In the genomic region with DNA sequence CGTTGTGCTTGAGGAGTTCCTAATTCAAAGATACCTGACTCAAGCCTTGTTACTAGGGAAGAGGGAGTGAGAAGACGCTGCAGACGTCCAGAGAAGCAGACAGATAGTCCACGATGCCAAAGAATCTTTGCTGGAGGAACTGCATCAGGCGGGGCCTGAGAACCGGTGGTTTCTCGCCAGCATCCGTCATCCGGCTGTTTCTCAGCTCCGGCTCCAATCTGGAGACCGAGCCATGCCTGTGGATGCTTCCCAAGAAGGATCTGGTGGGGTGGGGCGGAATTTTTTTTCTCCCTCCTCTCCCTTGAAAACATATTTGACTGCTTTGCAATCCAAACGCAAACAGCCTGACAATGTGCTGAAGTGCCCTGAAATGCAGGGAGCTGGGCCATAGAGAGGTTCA, we compare ENCODE assay signal across 22 cellular contexts.
"Had no signal": no experiment of that assay in that cellular context is flagged by ENCODE, and none has a peak within 500 bp of the region (broad histone marks: within the 10 kb centered on the region; RNA-seq: fewer than 3 reads in every experiment).

No MANE protein-coding gene starts in this region.

- H3K4me1 Mint-ChIP-seq: memory B cell; naive thymus-derived CD4-positive, alpha-beta T cell; neural progenitor cell had no signal

- DNase-seq: activated CD4-positive, CD25-positive, alpha-beta regulatory T cell treated with anti-CD3 and anti-CD28 coated beads, Interleukin-2, amount 50 U/mL, for 72 hours; activated gamma-delta T cell treated with Interleukin-2 at 50 U/mL for 16 hours; adrenal gland; effector memory CD8-positive, alpha-beta T cell; esophagus squamous epithelium; foreskin fibroblast; glutamatergic neuron; naive thymus-derived CD4-positive, alpha-beta T cell; ovary; stimulated activated CD4-positive, alpha-beta T cell treated with anti-CD3 and anti-CD28 coated beads, Interleukin-12 subunit alpha, Interleukin-12 subunit beta, amount 100 ng/mL, for 4 hours; stimulated activated CD4-positive, alpha-beta T cell treated with anti-CD3 and anti-CD28 coated beads, Interleukin-1b, Interleukin-23, amount 100 ng/mL, for 48 hours; stimulated activated naive CD4-positive, alpha-beta T cell treated with Interleukin-2 at 50 U/mL for 16 hours; SW 1271; T-helper 2 cell had no signal

- ATAC-seq: activated naive CD4-positive, alpha-beta T cell treated with anti-CD3 and anti-CD28 coated beads, Interleukin-2, amount 50 U/mL, for 72 hours; effector memory CD8-positive, alpha-beta T cell; mucosa of descending colon; naive thymus-derived CD4-positive, alpha-beta T cell had no signal

- H3K27me3 ChIP-seq: adrenal gland, esophagus squamous epithelium, neural progenitor cell, ovary, tibial artery, uterus had no signal

- H3K27me3 Mint-ChIP-seq: dendritic cell treated with granulocyte-macrophage colony-stimulating factor and Interleukin-4, amounts not matched to agents 40 ng/mL and 50 ng/mL, for 4 days; effector memory CD8-positive, alpha-beta T cell had no signal

- H3K36me3 ChIP-seq: adrenal gland, esophagus squamous epithelium, neural progenitor cell, ovary, tibial artery, uterus had no signal

- H3K4me3 ChIP-seq: adrenal gland, esophagus squamous epithelium, mucosa of descending colon, neural progenitor cell, ovary, tibial artery, uterus had no signal

- H3K27ac Mint-ChIP-seq: dendritic cell treated with granulocyte-macrophage colony-stimulating factor and Interleukin-4, amounts not matched to agents 40 ng/mL and 50 ng/mL, for 4 days; effector memory CD8-positive, alpha-beta T cell; memory B cell; naive thymus-derived CD4-positive, alpha-beta T cell; neural progenitor cell had no signal

- H3K9me3 ChIP-seq: adrenal gland, ovary, uterus had no signal

- H3K36me3 Mint-ChIP-seq: memory B cell had no signal

- H3K4me1 ChIP-seq: adrenal gland, esophagus squamous epithelium, neural progenitor cell, tibial artery, uterus had no signal

- H3K27ac ChIP-seq: adrenal gland, esophagus squamous epithelium, neural progenitor cell, ovary, tibial artery, uterus, VCaP had no signal

- H3K4me3 Mint-ChIP-seq: dendritic cell treated with granulocyte-macrophage colony-stimulating factor and Interleukin-4, amounts not matched to agents 40 ng/mL and 50 ng/mL, for 4 days; effector memory CD8-positive, alpha-beta T cell; memory B cell; naive thymus-derived CD4-positive, alpha-beta T cell; neural progenitor cell had no signal
